In the genomic region with DNA sequence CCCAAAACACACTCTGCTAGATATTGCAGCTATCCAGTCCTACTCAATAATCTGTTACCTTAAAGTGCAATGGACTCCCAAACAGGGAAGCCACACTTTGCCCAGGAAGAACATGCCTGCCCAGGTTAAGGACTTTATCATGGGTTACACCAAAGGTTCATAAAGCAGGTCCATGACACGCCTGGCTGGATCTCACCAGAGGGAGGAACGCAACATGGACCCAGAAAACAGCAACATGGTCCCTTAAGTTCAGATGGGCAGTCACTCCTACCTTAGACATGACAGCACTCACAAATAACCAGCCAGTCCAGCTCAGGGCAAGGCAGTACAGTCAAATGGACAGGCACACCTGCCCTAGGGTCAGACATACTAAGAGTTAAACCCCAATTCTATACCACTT, we compare ENCODE assay signal across 18 cellular contexts. TPM values are rescaled to one million over a fixed set of nuclear protein-coding genes. Genes with fewer than 3 reads are reported as not detected.
DNase-seq lines count a peak whose midpoint lies in the region; ATAC-seq and TF ChIP-seq lines count a peak whose summit lies in the region.
"Had no signal": no experiment of that assay in that cellular context is flagged by ENCODE, and none has a peak within 500 bp of the region (broad histone marks: within the 10 kb centered on the region; RNA-seq: fewer than 3 reads in every experiment).

No MANE protein-coding gene starts in this region.

- TF ChIP-seq POLR2A in IMR-90 (IDR thresholded peaks at IDR 0.05; ENCODE audit: low read depth, low read length) (no peak), suprapubic skin (IDR thresholded peaks at IDR 0.05) (no peak)

- no TSS peak for BruUV-seq in IMR-90 (replicated peaks; lab: Mats Ljungman, UMichigan)

- peaks cover 46% of the 10 kb centered on the region for H3K9me1 ChIP-seq in IMR-90 (ENCODE audit: insufficient read depth, low read length)

- CTCF ChIA-PET in IMR-90 (lab: Yijun Ruan, JAX) = interaction anchor here (1.5 kb wide), 1 partner anchor 14 kb away, joined by 4 read pairs; no protein-coding TSS in a partner anchor

- H3K9me3 ChIP-seq in IMR-90 (ENCODE audit: control insufficient read depth, insufficient read depth, low read length) (no peaks in the 10 kb centered on the region), muscle layer of duodenum (ENCODE audit: control insufficient read depth in 1 of 2, low read length in 2 of 2) (no peaks in the 10 kb centered on the region), suprapubic skin (no peaks in the 10 kb centered on the region), BE2C (no peaks in the 10 kb centered on the region), Karpas-422 (ENCODE audit: low read length) (no peaks in the 10 kb centered on the region)
- H3K9me3 ChIP-seq: pancreas had no signal

- intact Hi-C loops in IMR-90 (cut with micrococcal nuclease) = no loop called here

- H3K14ac ChIP-seq in IMR-90 (replicated peaks; ENCODE audit: low read depth, low read length) = no peak overlapping the region; the same call in 1 of the 2 replicates

- H3K4me1 Mint-ChIP-seq in chondrocyte (ENCODE audit: low read depth) = peaks cover 82% of the 10 kb centered on the region

- peak overlapping the region; percentile 82 for H3K4me3 Mint-ChIP-seq in chondrocyte (ENCODE audit: unreplicated experiment)
- H3K4me3 Mint-ChIP-seq: activated T-cell treated with anti-CD3 and anti-CD28 coated beads, Interleukin-2, amount 50 U/mL, for 4 hours; stimulated activated naive B cell treated with anti-CD40 and anti-IgM and Interleukin-4, amounts not matched to agents 10 μg/mL and 1 μg/mL and 100 μg/mL, for 72 hours had no signal

- in situ Hi-C loops in IMR-90 (cut with MboI; ENCODE audit: low sequenced_read_pairs) (no loop called here), G401 (cut with HindIII; ENCODE audit: low sequenced_read_pairs) (no loop called here)

- no peak overlapping the region for H4K91ac ChIP-seq in IMR-90 (ENCODE audit: insufficient read depth, low read depth, low read length)

- no peak overlapping the region for H3K56ac ChIP-seq in IMR-90 (ENCODE audit: extremely low read depth, insufficient read depth, low read length)

- dilution Hi-C loops in IMR-90 (cut with HindIII; ENCODE audit: low sequenced_read_pairs, unreplicated experiment) = no loop called here

- H2AK5ac ChIP-seq in IMR-90 (ENCODE audit: low read depth, low read length) = peak overlapping the region; percentile 72; the same call in 1 of the 2 replicates

- no peak overlapping the region; the same call in 1 of the 2 replicates for H3K18ac ChIP-seq in IMR-90 (ENCODE audit: low read depth, low read length)

- no peak overlapping the region for H4K8ac ChIP-seq in IMR-90 (ENCODE audit: low read depth in 2 of 2, low read length in 2 of 2)

- no peaks in the 10 kb centered on the region for H3K27me3 ChIP-seq in IMR-90 (ENCODE audit: control insufficient read depth, insufficient read depth, low read length)
- H3K27me3 ChIP-seq in muscle layer of duodenum (ENCODE audit: low read depth, low read length) = no peaks in the 10 kb centered on the region
- no peaks in the 10 kb centered on the region for H3K27me3 ChIP-seq in suprapubic skin
- no peaks in the 10 kb centered on the region for H3K27me3 ChIP-seq in BE2C
- no peaks in the 10 kb centered on the region for H3K27me3 ChIP-seq in Karpas-422 (ENCODE audit: low read length)
- H3K27me3 ChIP-seq: pancreas had no signal

- H2BK120ac ChIP-seq in IMR-90 (ENCODE audit: low read depth, low read length) = no peak overlapping the region

- 92% methylated on average over 2 of the region's 2 CpGs; no CpG with 5 or more reads in 1 of the 2 experiments for WGBS in IMR-90 (ENCODE audit: extremely low coverage in 2 of 2, insufficient read length in 1 of 2), 2 experiments
- 100% methylated on average over 2 of the region's 2 CpGs for WGBS in suprapubic skin

- ATAC-seq in IMR-90 (ENCODE audit: low read depth) = no peak
- ATAC-seq: activated T-cell treated with anti-CD3 and anti-CD28 coated beads, Interleukin-2, amount 50 U/mL, for 4 hours; pancreas; stimulated activated naive B cell treated with anti-CD40 and anti-IgM and Interleukin-4, amounts not matched to agents 10 μg/mL and 1 μg/mL and 100 μg/mL, for 72 hours had no signal

- H3K79me2 ChIP-seq in Karpas-422 (ENCODE audit: low read length) = no peaks in the 10 kb centered on the region

- no peak overlapping the region for H2AK9ac ChIP-seq in IMR-90 (replicated peaks; ENCODE audit: low read depth, low read length, poor library complexity)

- H3K27ac Mint-ChIP-seq in chondrocyte (ENCODE audit: unreplicated experiment) = peak overlapping the region; percentile 65
- H3K27ac Mint-ChIP-seq: stimulated activated naive B cell treated with anti-CD40 and anti-IgM and Interleukin-4, amounts not matched to agents 10 μg/mL and 1 μg/mL and 100 μg/mL, for 72 hours had no signal

- POLR2A ChIA-PET in IMR-90 (lab: Charles Lee; ENCODE audit: unreplicated experiment) = no interaction called here

- H3K36me3 ChIP-seq in IMR-90 (ENCODE audit: control insufficient read depth, insufficient read depth, low read length) (no peaks in the 10 kb centered on the region; the same call in 1 of the 2 replicates), muscle layer of duodenum (ENCODE audit: control insufficient read depth in 1 of 2, insufficient read depth in 2 of 2, low read length in 2 of 2) (no peaks in the 10 kb centered on the region), suprapubic skin (no peaks in the 10 kb centered on the region), BE2C (no peaks in the 10 kb centered on the region), Karpas-422 (ENCODE audit: insufficient read depth, low read length) (no peaks in the 10 kb centered on the region)
- H3K36me3 ChIP-seq: pancreas had no signal

- no peak overlapping the region for H3K4me2 ChIP-seq in IMR-90 (ENCODE audit: low read depth, low read length)
- H3K4me2 ChIP-seq in Karpas-422 (ENCODE audit: low read depth, low read length, poor library complexity, severe bottlenecking) = no peak overlapping the region

- H3K23ac ChIP-seq in IMR-90 (ENCODE audit: low read depth, low read length) = peak overlapping the region; percentile 62; the same call in 1 of the 2 replicates

- TF ChIP-seq CTCF in IMR-90 (conservative IDR thresholded peaks at IDR 0.05; ENCODE audit: low read depth, low read length) (no peak), chondrocyte (IDR thresholded peaks at IDR 0.05) (no peak), suprapubic skin (IDR thresholded peaks at IDR 0.05) (no peak), BE2C (IDR thresholded peaks at IDR 0.05; ENCODE audit: low read depth, low read length) (no peak)

- TF ChIP-seq EP300 in suprapubic skin (IDR thresholded peaks at IDR 0.05) = no peak

- no peak overlapping the region for H2BK20ac ChIP-seq in IMR-90 (ENCODE audit: low read depth, low read length)

- H4K20me1 ChIP-seq in IMR-90 (ENCODE audit: insufficient read depth, low read length) (peaks cover 59% of the 10 kb centered on the region), Karpas-422 (ENCODE audit: insufficient read depth, low read depth, low read length) (no peaks in the 10 kb centered on the region)

- DNase-seq in IMR-90 = no peak
- DNase-seq in chondrocyte (ENCODE audit: low spot score) = no peak
- DNase-seq in suprapubic skin (ENCODE audit: low spot score in 2 of 2) = no peak
- no peak for DNase-seq in G401 (ENCODE audit: low spot score)
- DNase-seq in activated CD4-positive, alpha-beta T cell treated with anti-CD3 and anti-CD28 coated beads for 4 hours = no peak
- DNase-seq in BE2C = no peak
- no peak for DNase-seq in Karpas-422
- DNase-seq: activated CD4-positive, alpha-beta T cell treated with anti-CD3 and anti-CD28 coated beads, Interleukin-2, amount 50 U/mL, for 48 hours; activated T-cell treated with anti-CD3 and anti-CD28 coated beads, Interleukin-2, amount 50 U/mL, for 4 hours; caudate nucleus; effector memory CD4-positive, alpha-beta T cell; hypothalamus; NCI-H187; NCI-H446; RPMI8226; stimulated activated naive B cell treated with anti-CD40 and anti-IgM and Interleukin-4, amounts not matched to agents 10 μg/mL and 1 μg/mL and 100 μg/mL, for 72 hours had no signal

- no peaks in the 10 kb centered on the region for H3K27me3 Mint-ChIP-seq in chondrocyte (ENCODE audit: low read depth)

- peaks cover 42% of the 10 kb centered on the region for H3K4me1 ChIP-seq in IMR-90 (ENCODE audit: control insufficient read depth, insufficient read depth, low read length)
- H3K4me1 ChIP-seq in muscle layer of duodenum (ENCODE audit: control insufficient read depth in 1 of 2, insufficient read depth in 2 of 2, low read length in 2 of 2) = peaks cover 20 to 66% of the 10 kb centered on the region in 2 donors
- H3K4me1 ChIP-seq in suprapubic skin = peaks cover 86% of the 10 kb centered on the region
- peaks cover 11% of the 10 kb centered on the region for H3K4me1 ChIP-seq in BE2C
- H3K4me1 ChIP-seq in Karpas-422 (ENCODE audit: low read length) = peaks cover 11% of the 10 kb centered on the region

- no peak overlapping the region for H3K4ac ChIP-seq in IMR-90 (ENCODE audit: low read depth, low read length)

- H2BK15ac ChIP-seq in IMR-90 (ENCODE audit: low read depth, low read length) = no peak overlapping the region

- H3K4me3 ChIP-seq in IMR-90 (ENCODE audit: insufficient read depth, low read depth, low read length) (no peak overlapping the region), muscle layer of duodenum (ENCODE audit: low read depth in 1 of 2, low read length in 2 of 2) (no peak overlapping the region), suprapubic skin (no peak overlapping the region), BE2C (ENCODE audit: low read depth, low read length) (no peak overlapping the region), Karpas-422 (ENCODE audit: low read length) (no peak overlapping the region)
- H3K4me3 ChIP-seq: pancreas had no signal

- no peak overlapping the region for H4K5ac ChIP-seq in IMR-90 (ENCODE audit: low read depth, low read length)

- peaks cover 43 to 81% of the 10 kb centered on the region in 2 experiments for H3K79me1 ChIP-seq in IMR-90 (ENCODE audit: low read depth in 1 of 2, low read length in 2 of 2)

- no peak overlapping the region for H3K27ac ChIP-seq in IMR-90 (ENCODE audit: insufficient read depth, low read length)
- H3K27ac ChIP-seq in muscle layer of duodenum (ENCODE audit: low read length) = peak overlapping the region; percentile 47
- H3K27ac ChIP-seq in suprapubic skin = peak overlapping the region; percentile 91
- no peak overlapping the region for H3K27ac ChIP-seq in Karpas-422 (ENCODE audit: low read length)

- no peak overlapping the region for H2BK5ac ChIP-seq in IMR-90 (ENCODE audit: low read depth, low read length, poor library complexity, severe bottlenecking)

- H2AFZ ChIP-seq in IMR-90 (replicated peaks; ENCODE audit: low read length, poor library complexity) = no peak overlapping the region
- H2AFZ ChIP-seq in Karpas-422 (ENCODE audit: low read length) = no peak overlapping the region

- H3K9ac ChIP-seq in IMR-90 (ENCODE audit: low read depth, low read length) (no peak overlapping the region), Karpas-422 (ENCODE audit: low read length) (no peak overlapping the region)

- no peaks in the 10 kb centered on the region for H3K9me3 Mint-ChIP-seq in chondrocyte (ENCODE audit: low read depth)
- H3K9me3 Mint-ChIP-seq: activated T-cell treated with anti-CD3 and anti-CD28 coated beads, Interleukin-2, amount 50 U/mL, for 4 hours; stimulated activated naive B cell treated with anti-CD40 and anti-IgM and Interleukin-4, amounts not matched to agents 10 μg/mL and 1 μg/mL and 100 μg/mL, for 72 hours had no signal

- no peaks in the 10 kb centered on the region for H3K9me2 ChIP-seq in Karpas-422 (replicated peaks; ENCODE audit: insufficient read depth, low read length)

- no peak for TF ChIP-seq RAD21 in IMR-90 (IDR thresholded peaks at IDR 0.05; ENCODE audit: low read length)

- H3K36me3 Mint-ChIP-seq in chondrocyte (ENCODE audit: low read depth) = no peaks in the 10 kb centered on the region

RNA-seq across cellular contexts. Expression of a gene that starts 3.8 kb away (rescaled TPM):
- total RNA-seq in IMR-90 (2012; rRNA removed) (190 and 225 TPM in 2 replicates), chondrocyte (261 to 304 TPM (median 302 TPM) in 3 replicates), suprapubic skin (10 to 100 TPM; 23.9 to 42.0 (median 30.9) TPM)
- 184 and 186 TPM in 2 replicates for polyA plus RNA-seq in IMR-90 (2012; rRNA removed)
- 144 and 191 TPM in 2 replicates for polyA plus RNA-seq in IMR-90 (2012; cell fraction: cytosol; rRNA removed)
- polyA plus RNA-seq in IMR-90 (2012; cell fraction: nucleus; rRNA removed; ENCODE audit: low replicate concordance) = 99.1 and 183 TPM in 2 replicates
- 24.7 and 26.2 TPM in 2 replicates for total RNA-seq in G401 (2014; rRNA removed; shearing (Covaris generic))
- polyA plus RNA-seq in BE2C (2012; ENCODE audit: insufficient read depth, insufficient read length, low read depth) = 20.3 TPM
- total RNA-seq in Karpas-422 (2014; rRNA removed; shearing (Covaris generic); ENCODE audit: low replicate concordance) = 0.18 TPM in 1 of 2 replicates, not detected in the other

RNA-seq across cellular contexts. Expression of a gene that starts 33.6 kb away (rescaled TPM):
- total RNA-seq in IMR-90 (2012; rRNA removed) (61.1 and 97.5 TPM in 2 replicates), chondrocyte (55.1 to 97.8 TPM (median 59.2 TPM) in 3 replicates), suprapubic skin (100 to 1,000 TPM; 110 to 128 (median 114) TPM)
- 214 and 225 TPM in 2 replicates for polyA plus RNA-seq in IMR-90 (2012; rRNA removed)
- polyA plus RNA-seq in IMR-90 (2012; cell fraction: cytosol; rRNA removed) = 62.0 and 132 TPM in 2 replicates
- 199 and 416 TPM in 2 replicates for polyA plus RNA-seq in IMR-90 (2012; cell fraction: nucleus; rRNA removed; ENCODE audit: low replicate concordance)
- total RNA-seq in G401 (2014; rRNA removed; shearing (Covaris generic)) = not detected in 2 replicates
- 101 TPM for polyA plus RNA-seq in BE2C (2012; ENCODE audit: insufficient read depth, insufficient read length, low read depth)
- total RNA-seq in Karpas-422 (2014; rRNA removed; shearing (Covaris generic); ENCODE audit: low replicate concordance) = not detected in 2 replicates

Comparison
In these comparisons a context has a peak if more than half of its experiments do, and no peak if none do; other contexts are left out.
1. H3K27ac ChIP-seq: peak in muscle layer of duodenum (single experiment) and suprapubic skin (single experiment); none in IMR-90 (single experiment) and Karpas-422 (single experiment).
2. RNA of a gene that starts 3.8 kb away (total RNA-seq): 261 to 304 TPM in chondrocyte, 190 to 225 TPM in IMR-90, 23.9 to 42.0 TPM in suprapubic skin and 24.7 to 26.2 TPM in G401; 0.18 TPM in Karpas-422; every median in the first group is over 10 times any median in the second.
3. RNA of a gene that starts 33.6 kb away (total RNA-seq): 110 to 128 TPM in suprapubic skin, 61.1 to 97.5 TPM in IMR-90 and 55.1 to 97.8 TPM in chondrocyte; not detected in G401 and not detected in Karpas-422; every median in the first group is over 10 times any median in the second.